ENCODE assay signal across 8 cellular contexts in the genomic region with DNA sequence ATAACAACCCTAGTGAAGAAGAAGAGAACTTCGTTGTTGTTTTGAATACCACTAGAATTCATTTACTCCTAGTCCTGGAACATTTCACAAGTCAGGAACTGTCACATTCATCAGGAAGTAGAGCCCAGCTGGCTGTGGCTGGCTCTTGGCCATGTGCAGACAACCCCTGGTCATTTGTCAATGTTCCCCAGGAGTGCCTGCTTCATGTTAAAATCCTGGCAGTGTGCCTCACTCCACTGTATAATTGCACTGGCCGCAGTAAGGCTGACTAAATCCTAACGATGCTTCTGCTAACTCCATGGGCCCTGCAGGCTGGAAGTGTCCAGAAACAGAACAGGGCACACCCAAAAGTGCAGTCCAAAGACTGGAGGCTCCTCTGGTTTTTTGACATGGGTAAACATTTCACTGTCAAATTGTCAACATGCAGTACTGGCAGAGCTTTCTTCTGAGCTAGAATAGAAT. TPM values are rescaled to one million over a fixed set of nuclear protein-coding genes. Genes with fewer than 3 reads are reported as not detected.
DNase-seq lines count a peak whose midpoint lies in the region; ATAC-seq and TF ChIP-seq lines count a peak whose summit lies in the region.

No MANE protein-coding gene starts in this region.

- DNase-seq in COLO668 (lab: John Stamatoyannopoulos, UW; ENCODE audit: unreplicated experiment) (peak; percentile 41), NCI-H2196 treated with DMSO at 0.1 percent for 48 hours (lab: John Stamatoyannopoulos, UW; ENCODE audit: unreplicated experiment) (peak; percentile 41), epithelial cell of proximal tubule (ENCODE audit: low read depth) (peak; percentile 43), omental fat pad (ENCODE audit: low spot score) (peak; percentile 63), NCI-H524 treated with DMSO at 0.1 percent for 48 hours (lab: John Stamatoyannopoulos, UW) (no peak), GM10266 (ENCODE audit: extremely low spot score) (no peak)
- no peak for DNase-seq in effector CD8-positive, alpha-beta T cell (lab: John Stamatoyannopoulos, UW)

- no peak overlapping the region for H3K4me3 ChIP-seq in epithelial cell of proximal tubule (ENCODE audit: low read depth, low read length)

- no peak for TF ChIP-seq CTCF in epithelial cell of proximal tubule (conservative IDR thresholded peaks at IDR 0.05; ENCODE audit: low read depth, low read length)
- no peak for TF ChIP-seq CTCF in omental fat pad (IDR thresholded peaks at IDR 0.05)
- no peak for TF ChIP-seq CTCF in GM10266 (IDR thresholded peaks at IDR 0.05; ENCODE audit: control insufficient read depth, insufficient read depth, low read depth, missing control alignments)

- ATAC-seq in omental fat pad (ENCODE audit: low FRiP score) (peak; percentile 95), GM21423 (IDR thresholded peaks at IDR 0.05; ENCODE audit: unreplicated experiment) (no peak)

RNA-seq across cellular contexts. Expression of a gene that starts 41.5 kb away (rescaled TPM):
- total RNA-seq in epithelial cell of proximal tubule (18.7 and 24.4 TPM in 2 replicates), omental fat pad (not detected)

Comparison
In these comparisons a context has a peak if more than half of its experiments do, and no peak if none do; other contexts are left out.
1. DNase-seq: peak in COLO668 (single experiment), NCI-H2196 treated with DMSO at 0.1 percent for 48 hours (single experiment), epithelial cell of proximal tubule (single experiment) and omental fat pad (single experiment); none in NCI-H524 treated with DMSO at 0.1 percent for 48 hours (single experiment), GM10266 (single experiment) and effector CD8-positive, alpha-beta T cell (single experiment).
2. RNA of a gene that starts 41.5 kb away (total RNA-seq): 18.7 to 24.4 TPM in epithelial cell of proximal tubule; not detected in omental fat pad; every median in the first group is over 10 times any median in the second.